Comparison of ENCODE assay signal across 11 cellular contexts in genomic region chr7:76340617-76341131, GRCh38. TPM values are rescaled to one million over a fixed set of nuclear protein-coding genes. Genes with fewer than 3 reads are reported as not detected.
DNase-seq lines count a peak whose midpoint lies in the region; ATAC-seq, FAIRE-seq and TF ChIP-seq lines count a peak whose summit lies in the region.
"Had no signal": no experiment of that assay in that cellular context is flagged by ENCODE, and none has a peak within 500 bp of the region (broad histone marks: within the 10 kb centered on the region; RNA-seq: fewer than 3 reads in every experiment).

No MANE protein-coding gene starts in this region.

- WGBS in A549 (ENCODE audit: missing lambda C conversion rate) = 53% methylated on average over 3 of the region's 3 CpGs

- no peak for TF ChIP-seq RAD21 in A549 (conservative IDR thresholded peaks at IDR 0.05 in 1 of 2, IDR thresholded peaks at IDR 0.05 in 1 of 2)

- peak overlapping the region; percentile 61 to 79 for H3K27ac ChIP-seq in A549
- no peak overlapping the region for H3K27ac ChIP-seq in CD8-positive, alpha-beta memory T cell (ENCODE audit: low read depth, low read length)
- H3K27ac ChIP-seq: neural progenitor cell had no signal

- H3K36me3 Mint-ChIP-seq in CD8-positive, alpha-beta memory T cell = peaks cover 6 to 63% (median 11%) of the 10 kb centered on the region in 3 donors

- peak overlapping the region; percentile 42 for H3K4me2 ChIP-seq in A549
- H3K4me2 ChIP-seq: neural progenitor cell had no signal

- no peaks in the 10 kb centered on the region for H3K27me3 ChIP-seq in CD8-positive, alpha-beta memory T cell (ENCODE audit: insufficient read depth, low read length, poor library complexity, severe bottlenecking)
- H3K27me3 ChIP-seq: neural progenitor cell had no signal

- H3K36me3 ChIP-seq in CD8-positive, alpha-beta memory T cell (ENCODE audit: insufficient read depth, low read length) = peaks cover 17% of the 10 kb centered on the region

- peak overlapping the region in 2 of 8 donors; percentile 27 to 37 for H3K27ac Mint-ChIP-seq in CD8-positive, alpha-beta memory T cell
- H3K27ac Mint-ChIP-seq: neural progenitor cell had no signal

- DNase-seq in A549 (ENCODE audit: low read depth in 1 of 2, low spot score in 1 of 2) = no peak
- DNase-seq in HCEC 1CT = peak; percentile 39
- peak; percentile 69 for DNase-seq in astrocyte of the hippocampus (ENCODE audit: low read depth, low spot score)
- DNase-seq in lung microvascular endothelial cell (ENCODE audit: low read depth in 2 of 2) = peak; percentile 53 to 72
- no peak for DNase-seq in CD8-positive, alpha-beta memory T cell
- no peak for DNase-seq in 8988T
- no peak for DNase-seq in NCI-H82 treated with DMSO at 0.1 percent for 48 hours (lab: John Stamatoyannopoulos, UW; ENCODE audit: unreplicated experiment)
- DNase-seq: DMS53, NCI-H1436 treated with DMSO at 0.1 percent for 48 hours had no signal

- peaks cover 92% of the 10 kb centered on the region for H3K4me1 ChIP-seq in A549
- H3K4me1 ChIP-seq in CD8-positive, alpha-beta memory T cell (ENCODE audit: insufficient read depth, low read length) = peaks cover 14% of the 10 kb centered on the region

- H3K4me3 Mint-ChIP-seq in CD8-positive, alpha-beta memory T cell = no peak overlapping the region
- H3K4me3 Mint-ChIP-seq: neural progenitor cell had no signal

- POLR2A ChIA-PET in A549 (lab: Yijun Ruan, JAX) = no interaction called here
- POLR2A ChIA-PET in CD8-positive, alpha-beta memory T cell (lab: Charles Lee) = no interaction called here

- H3K4me3 ChIP-seq in A549 = no peak overlapping the region
- no peak overlapping the region for H3K4me3 ChIP-seq in CD8-positive, alpha-beta memory T cell (ENCODE audit: low read length)
- H3K4me3 ChIP-seq: neural progenitor cell had no signal

- no peak for TF ChIP-seq CTCF in A549 (IDR thresholded peaks at IDR 0.05)

- TF ChIP-seq POLR2A in A549 (IDR thresholded peaks at IDR 0.05; ENCODE audit: low read length) = no peak

- H3K9me3 ChIP-seq in A549 = no peaks in the 10 kb centered on the region
- no peaks in the 10 kb centered on the region for H3K9me3 ChIP-seq in CD8-positive, alpha-beta memory T cell (ENCODE audit: low read length)

- FAIRE-seq in A549 (lab: Jason Lieb, UNC) = no peak

- peak in 1 of 2 experiments; percentile 24; a peak in 3 of 6 replicates for ATAC-seq in A549
- ATAC-seq in GM19328 (IDR thresholded peaks at IDR 0.05; ENCODE audit: unreplicated experiment) = no peak

- CTCF ChIA-PET in A549 (lab: Yijun Ruan, JAX) = interaction anchor here (1.3 to 2.2 kb wide), 3 partner anchors 10 to 15 kb away, joined by 3 to 7 read pairs (median 5); no protein-coding TSS in a partner anchor
- CTCF ChIA-PET in CD8-positive, alpha-beta memory T cell (lab: Charles Lee) = no interaction called here

- H3K9me3 Mint-ChIP-seq in CD8-positive, alpha-beta memory T cell = no peaks in the 10 kb centered on the region
- H3K9me3 Mint-ChIP-seq: neural progenitor cell had no signal

- no peak for TF ChIP-seq EP300 in A549 (IDR thresholded peaks at IDR 0.05)

- H3K4me1 Mint-ChIP-seq in CD8-positive, alpha-beta memory T cell = peaks cover 53 to 82% (median 75%) of the 10 kb centered on the region in 3 donors

- no peaks in the 10 kb centered on the region for H3K27me3 Mint-ChIP-seq in CD8-positive, alpha-beta memory T cell

TF ChIP-seq in A549, 52 proteins besides CTCF, POLR2A, EP300 and RAD21:
- TF ChIP-seq ATOH8 (CRISPR knock-in tag; IDR thresholded peaks at IDR 0.05; ENCODE audit: low read depth) (no peak), PHF8 (IDR thresholded peaks at IDR 0.05; ENCODE audit: borderline replicate concordance, low read depth) (no peak), NFE2L2 (conservative IDR thresholded peaks at IDR 0.05; ENCODE audit: low read length) (peak; percentile 82), ZC3H11A (IDR thresholded peaks at IDR 0.05) (no peak), MAFK (IDR thresholded peaks at IDR 0.05; ENCODE audit: partially characterized antibody) (peak; percentile 92), TFCP2L1 (CRISPR knock-in tag; IDR thresholded peaks at IDR 0.05) (no peak), FOSL2 (IDR thresholded peaks at IDR 0.05) (no peak), FOSL2 (CRISPR knock-in tag; IDR thresholded peaks at IDR 0.05) (peak; percentile 25; the same call in 1 of the 2 replicates)

RNA-seq across cellular contexts. Expression of gene YWHAG, which starts 18.1 kb away (rescaled TPM):
- polyA plus RNA-seq in A549 (2011; rRNA removed) (140 and 141 TPM in 2 replicates), A549 (2017; fragmentation: RNase III; extraction: RNeasy Plus Mini Kit Qiagen cat#74134 plus additional on column Dnase treatment) (295 to 306 TPM (median 302 TPM) in 3 replicates)
- 45.1 and 50.9 TPM in 2 replicates for polyA plus RNA-seq in A549 (2012; cell fraction: cytosol; rRNA removed)
- polyA plus RNA-seq in A549 (2012; cell fraction: nucleus; rRNA removed) = 40.3 and 49.7 TPM in 2 replicates
- 131 and 145 TPM in 2 replicates for polyA minus RNA-seq in A549 (2011; rRNA and poly(A)+ RNA removed)
- 69.3 and 98.4 TPM in 2 replicates for total RNA-seq in lung microvascular endothelial cell
- 100 to 1,000 TPM; 149 to 151 TPM for total RNA-seq in CD8-positive, alpha-beta memory T cell
- polyA plus RNA-seq in CD8-positive, alpha-beta memory T cell = 2.1 TPM

RNA-seq across cellular contexts. Expression of gene HSPB1, which starts 38.2 kb away (rescaled TPM):
- polyA plus RNA-seq in A549 (2011; rRNA removed) (185 and 209 TPM in 2 replicates), A549 (2017; fragmentation: RNase III; extraction: RNeasy Plus Mini Kit Qiagen cat#74134 plus additional on column Dnase treatment) (547 to 666 TPM (median 620 TPM) in 3 replicates)
- 1,409 and 1,648 TPM in 2 replicates for polyA plus RNA-seq in A549 (2012; cell fraction: cytosol; rRNA removed)
- polyA plus RNA-seq in A549 (2012; cell fraction: nucleus; rRNA removed) = 1,259 and 1,748 TPM in 2 replicates
- 41.9 and 74.6 TPM in 2 replicates for polyA minus RNA-seq in A549 (2011; rRNA and poly(A)+ RNA removed)
- 78.5 and 125 TPM in 2 replicates for total RNA-seq in lung microvascular endothelial cell
- total RNA-seq in CD8-positive, alpha-beta memory T cell = 10 to 100 TPM; 80.7 to 84.1 TPM
- 74.7 TPM for polyA plus RNA-seq in CD8-positive, alpha-beta memory T cell

Comparison
In these comparisons a context has a peak if more than half of its experiments do, and no peak if none do; other contexts are left out.
1. DNase-seq: peak in HCEC 1CT (single experiment), astrocyte of the hippocampus (single experiment) and lung microvascular endothelial cell (2 of 2); none in A549 (0 of 2), CD8-positive, alpha-beta memory T cell (0 of 5), 8988T (single experiment) and NCI-H82 treated with DMSO at 0.1 percent for 48 hours (single experiment).